Comparison of ENCODE assay signal across 22 cellular contexts in the genomic region with DNA sequence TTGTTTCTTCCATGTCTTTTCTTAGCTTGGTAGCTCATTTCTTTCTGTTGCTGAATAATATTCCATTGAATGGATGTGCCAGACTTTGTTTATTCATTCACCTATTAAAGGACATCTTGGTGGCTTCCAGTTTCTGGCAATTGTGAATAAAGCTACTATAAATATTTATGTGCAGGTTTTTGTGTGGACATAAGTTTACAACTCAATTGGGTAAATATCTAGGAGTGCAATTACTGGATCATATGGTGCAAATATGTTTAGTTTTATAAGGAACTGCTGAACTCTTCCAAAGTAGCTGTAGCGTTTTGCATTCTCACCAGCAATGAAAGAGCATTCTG. TPM values are rescaled to one million over a fixed set of nuclear protein-coding genes. Genes with fewer than 3 reads are reported as not detected.
A peak's percentile ranks its signal among the peaks of the same experiment; 100 is the strongest.
DNase-seq lines count a peak whose midpoint lies in the region; ATAC-seq, FAIRE-seq and TF ChIP-seq lines count a peak whose summit lies in the region.
"Had no signal": no experiment of that assay in that cellular context is flagged by ENCODE, and none has a peak within 500 bp of the region (broad histone marks: within the 10 kb centered on the region; RNA-seq: fewer than 3 reads in every experiment).

No MANE protein-coding gene starts in this region.

- H3K27ac Mint-ChIP-seq in activated CD8-positive, alpha-beta memory T cell treated with anti-CD3 and anti-CD28 coated beads, Interleukin-2, amount 10 ng/mL, durations not matched to agents 7 days and 5 days: peak overlapping the region; percentile 37
- peak overlapping the region; percentile 18 for H3K27ac Mint-ChIP-seq in activated naive CD8-positive, alpha-beta T cell treated with anti-CD3 and anti-CD28 coated beads, Interleukin-2, amount 50 U/mL, for 24 hours
- H3K27ac Mint-ChIP-seq in activated CD8-positive, alpha-beta T cell treated with anti-CD3 and anti-CD28 coated beads, Interleukin-2, amount 10 ng/mL, durations not matched to agents 7 days and 5 days: no peak overlapping the region

- no peak for TF ChIP-seq POLR2A in A549 (IDR thresholded peaks at IDR 0.05; ENCODE audit: low read length)

- TF ChIP-seq RAD21 in A549 (conservative IDR thresholded peaks at IDR 0.05 in 1 of 2, IDR thresholded peaks at IDR 0.05 in 1 of 2): no peak

- H3K4me3 ChIP-seq in A549 (no peak overlapping the region), LNCaP clone FGC (ENCODE audit: low read depth, low read length) (no peak overlapping the region)
- H3K4me3 ChIP-seq: GM23248 had no signal

- H3K9me3 Mint-ChIP-seq in activated CD8-positive, alpha-beta memory T cell treated with anti-CD3 and anti-CD28 coated beads, Interleukin-2, amount 10 ng/mL, durations not matched to agents 7 days and 5 days (ENCODE audit: low read depth): peaks cover 10% of the 10 kb centered on the region
- H3K9me3 Mint-ChIP-seq in activated naive CD8-positive, alpha-beta T cell treated with anti-CD3 and anti-CD28 coated beads, Interleukin-2, amount 50 U/mL, for 24 hours: peaks cover 17% of the 10 kb centered on the region
- peaks cover 35% of the 10 kb centered on the region for H3K9me3 Mint-ChIP-seq in activated CD8-positive, alpha-beta T cell treated with anti-CD3 and anti-CD28 coated beads, Interleukin-2, amount 10 ng/mL, durations not matched to agents 7 days and 5 days (ENCODE audit: insufficient read depth)

- peak; percentile 23 for FAIRE-seq in A549 (lab: Jason Lieb, UNC)
- FAIRE-seq: GM12891, GM19239, H1 had no signal

- no peak overlapping the region for H3K4me2 ChIP-seq in A549

- H3K27me3 Mint-ChIP-seq in activated CD8-positive, alpha-beta memory T cell treated with anti-CD3 and anti-CD28 coated beads, Interleukin-2, amount 10 ng/mL, durations not matched to agents 7 days and 5 days: no peaks in the 10 kb centered on the region
- H3K27me3 Mint-ChIP-seq in activated naive CD8-positive, alpha-beta T cell treated with anti-CD3 and anti-CD28 coated beads, Interleukin-2, amount 50 U/mL, for 24 hours: no peaks in the 10 kb centered on the region
- no peaks in the 10 kb centered on the region for H3K27me3 Mint-ChIP-seq in activated CD8-positive, alpha-beta T cell treated with anti-CD3 and anti-CD28 coated beads, Interleukin-2, amount 10 ng/mL, durations not matched to agents 7 days and 5 days (ENCODE audit: low read depth)
- H3K27me3 Mint-ChIP-seq: CD4-positive, alpha-beta memory T cell had no signal

- CTCF ChIA-PET in activated CD8-positive, alpha-beta memory T cell treated with anti-CD3 and anti-CD28 coated beads, Interleukin-2, amount 10 ng/mL, durations not matched to agents 7 days and 5 days (lab: Charles Lee): interaction anchor here (0.9 to 3.0 kb wide), 4 partner anchors 9 to 20 kb away, joined by 3 to 9 read pairs (median 4); no protein-coding TSS in a partner anchor
- CTCF ChIA-PET in A549 (lab: Yijun Ruan, JAX): no interaction called here
- CTCF ChIA-PET in RWPE1 (lab: Yijun Ruan, JAX): no interaction called here
- CTCF ChIA-PET in activated CD8-positive, alpha-beta T cell treated with anti-CD3 and anti-CD28 coated beads, Interleukin-2, amount 10 ng/mL, durations not matched to agents 7 days and 5 days (lab: Charles Lee): interaction anchor here (1.0 to 1.9 kb wide), 3 partner anchors 11 to 33 kb away, joined by 3 to 5 read pairs (median 4); no protein-coding TSS in a partner anchor

- H3K27ac ChIP-seq in A549 (no peak overlapping the region), RWPE1 (no peak overlapping the region)
- H3K27ac ChIP-seq: GM23248 had no signal

- no peaks in the 10 kb centered on the region for H3K4me1 ChIP-seq in A549

- no peak for ATAC-seq in activated CD8-positive, alpha-beta memory T cell treated with anti-CD3 and anti-CD28 coated beads, Interleukin-2, amount 10 ng/mL, durations not matched to agents 7 days and 5 days
- ATAC-seq in A549 (no peak), GM18520 (IDR thresholded peaks at IDR 0.05; ENCODE audit: unreplicated experiment) (no peak)
- ATAC-seq in activated naive CD8-positive, alpha-beta T cell treated with anti-CD3 and anti-CD28 coated beads, Interleukin-2, amount 50 U/mL, for 24 hours: no peak
- no peak for ATAC-seq in activated CD8-positive, alpha-beta T cell treated with anti-CD3 and anti-CD28 coated beads, Interleukin-2, amount 10 ng/mL, durations not matched to agents 7 days and 5 days
- ATAC-seq: HCT116 had no signal

- TF ChIP-seq CTCF in A549 (IDR thresholded peaks at IDR 0.05) (no peak), LNCaP clone FGC (IDR thresholded peaks at IDR 0.05; ENCODE audit: control insufficient read depth, extremely low read depth, insufficient read depth) (no peak), RWPE1 (conservative IDR thresholded peaks at IDR 0.05; ENCODE audit: low read depth) (no peak)

- peaks cover 33% of the 10 kb centered on the region for H3K4me1 Mint-ChIP-seq in activated CD8-positive, alpha-beta memory T cell treated with anti-CD3 and anti-CD28 coated beads, Interleukin-2, amount 10 ng/mL, durations not matched to agents 7 days and 5 days
- peaks cover 29% of the 10 kb centered on the region for H3K4me1 Mint-ChIP-seq in activated naive CD8-positive, alpha-beta T cell treated with anti-CD3 and anti-CD28 coated beads, Interleukin-2, amount 50 U/mL, for 24 hours
- peaks cover 33% of the 10 kb centered on the region for H3K4me1 Mint-ChIP-seq in activated CD8-positive, alpha-beta T cell treated with anti-CD3 and anti-CD28 coated beads, Interleukin-2, amount 10 ng/mL, durations not matched to agents 7 days and 5 days (ENCODE audit: low read depth)

- no peak for TF ChIP-seq EP300 in A549 (IDR thresholded peaks at IDR 0.05)

- peaks cover 27% of the 10 kb centered on the region; the same call in 2 of the 3 replicates for H3K9me3 ChIP-seq in A549

- DNase-seq in activated CD8-positive, alpha-beta memory T cell treated with anti-CD3 and anti-CD28 coated beads, Interleukin-2, amount 10 ng/mL, durations not matched to agents 7 days and 5 days: no peak
- no peak for DNase-seq in activated CD8-positive, alpha-beta memory T cell treated with anti-CD3 and anti-CD28 coated beads for 24 hours
- DNase-seq in A549 (ENCODE audit: low read depth in 1 of 2, low spot score in 1 of 2) (no peak), LNCaP clone FGC (ENCODE audit: low read depth) (peak; percentile 95), RWPE1 (ENCODE audit: low spot score) (no peak)
- DNase-seq in activated naive CD8-positive, alpha-beta T cell treated with anti-CD3 and anti-CD28 coated beads, Interleukin-2, amount 50 U/mL, for 24 hours: no peak
- no peak for DNase-seq in activated CD8-positive, alpha-beta T cell treated with anti-CD3 and anti-CD28 coated beads, Interleukin-2, amount 10 ng/mL, durations not matched to agents 7 days and 5 days
- DNase-seq: 8988T; C1 segment of cervical spinal cord; Calu3; CD4-positive, alpha-beta memory T cell; COR-L47; DMS53; DMS79 treated with DMSO at 0.1 percent for 48 hours; GF-D8; GM23248; H7 had no signal

- H3K36me3 Mint-ChIP-seq in activated CD8-positive, alpha-beta memory T cell treated with anti-CD3 and anti-CD28 coated beads, Interleukin-2, amount 10 ng/mL, durations not matched to agents 7 days and 5 days: peaks cover 35% of the 10 kb centered on the region
- H3K36me3 Mint-ChIP-seq in activated naive CD8-positive, alpha-beta T cell treated with anti-CD3 and anti-CD28 coated beads, Interleukin-2, amount 50 U/mL, for 24 hours (ENCODE audit: low read depth): peaks cover 20% of the 10 kb centered on the region
- peaks cover 40% of the 10 kb centered on the region for H3K36me3 Mint-ChIP-seq in activated CD8-positive, alpha-beta T cell treated with anti-CD3 and anti-CD28 coated beads, Interleukin-2, amount 10 ng/mL, durations not matched to agents 7 days and 5 days (ENCODE audit: low read depth)

- H3K4me3 Mint-ChIP-seq in activated CD8-positive, alpha-beta memory T cell treated with anti-CD3 and anti-CD28 coated beads, Interleukin-2, amount 10 ng/mL, durations not matched to agents 7 days and 5 days: no peak overlapping the region
- H3K4me3 Mint-ChIP-seq in activated naive CD8-positive, alpha-beta T cell treated with anti-CD3 and anti-CD28 coated beads, Interleukin-2, amount 50 U/mL, for 24 hours: no peak overlapping the region
- H3K4me3 Mint-ChIP-seq in activated CD8-positive, alpha-beta T cell treated with anti-CD3 and anti-CD28 coated beads, Interleukin-2, amount 10 ng/mL, durations not matched to agents 7 days and 5 days: no peak overlapping the region

- POLR2A ChIA-PET in A549 (lab: Yijun Ruan, JAX) (no interaction called here), RWPE1 (lab: Yijun Ruan, JAX; ENCODE audit: low non-redundant PET) (no interaction called here)
- POLR2A ChIA-PET in activated CD8-positive, alpha-beta T cell treated with anti-CD3 and anti-CD28 coated beads, Interleukin-2, amount 10 ng/mL, durations not matched to agents 7 days and 5 days (lab: Charles Lee): no interaction called here

- 88% methylated on average over 1 of the region's 1 CpG for WGBS in A549 (ENCODE audit: missing lambda C conversion rate)

TF ChIP-seq in A549, 52 proteins besides CTCF, POLR2A, EP300 and RAD21 (continues in another document):
- TF ChIP-seq KDM5A (IDR thresholded peaks at IDR 0.05): no peak
- TF ChIP-seq CHD2 (IDR thresholded peaks at IDR 0.05; ENCODE audit: low read length, partially characterized antibody): no peak

RNA-seq across cellular contexts. Expression of gene SDCBP2, which starts 16.8 kb away (rescaled TPM):
- 1 to 10 TPM; 2.1 to 4.3 TPM for total RNA-seq in activated CD8-positive, alpha-beta memory T cell treated with anti-CD3 and anti-CD28 coated beads, Interleukin-2, amount 10 ng/mL, durations not matched to agents 7 days and 5 days
- polyA plus RNA-seq in A549 (2011; rRNA removed): 0.53 and 0.58 TPM in 2 replicates
- polyA plus RNA-seq in A549 (2012; cell fraction: cytosol; rRNA removed): 0.40 and 0.47 TPM in 2 replicates
- 0.84 and 1.4 TPM in 2 replicates for polyA plus RNA-seq in A549 (2012; cell fraction: nucleus; rRNA removed)
- polyA plus RNA-seq in A549 (2017; fragmentation: RNase III; extraction: RNeasy Plus Mini Kit Qiagen cat#74134 plus additional on column Dnase treatment): 0.35 to 0.51 TPM (median 0.39 TPM) in 3 replicates
- polyA minus RNA-seq in A549 (2011; rRNA and poly(A)+ RNA removed): 0.34 TPM in 1 of 2 replicates, not detected in the other
- total RNA-seq in activated CD8-positive, alpha-beta T cell treated with anti-CD3 and anti-CD28 coated beads, Interleukin-2, amount 10 ng/mL, durations not matched to agents 7 days and 5 days: 1 to 10 TPM; 1.9 to 2.0 TPM

RNA-seq across cellular contexts. Expression of gene FKBP1A, which starts 47.1 kb away (rescaled TPM):
- 100 to 1,000 TPM; 247 to 273 TPM for total RNA-seq in activated CD8-positive, alpha-beta memory T cell treated with anti-CD3 and anti-CD28 coated beads, Interleukin-2, amount 10 ng/mL, durations not matched to agents 7 days and 5 days
- polyA plus RNA-seq in A549 (2011; rRNA removed) (535 and 848 TPM in 2 replicates), A549 (2017; fragmentation: RNase III; extraction: RNeasy Plus Mini Kit Qiagen cat#74134 plus additional on column Dnase treatment) (375 to 385 TPM (median 377 TPM) in 3 replicates)
- polyA plus RNA-seq in A549 (2012; cell fraction: cytosol; rRNA removed): 405 and 481 TPM in 2 replicates
- polyA plus RNA-seq in A549 (2012; cell fraction: nucleus; rRNA removed): 108 and 284 TPM in 2 replicates
- 309 and 380 TPM in 2 replicates for polyA minus RNA-seq in A549 (2011; rRNA and poly(A)+ RNA removed)
- 100 to 1,000 TPM; 288 to 291 TPM for total RNA-seq in activated CD8-positive, alpha-beta T cell treated with anti-CD3 and anti-CD28 coated beads, Interleukin-2, amount 10 ng/mL, durations not matched to agents 7 days and 5 days

Comparison
In these comparisons a context has a peak if more than half of its experiments do, and no peak if none do; other contexts are left out.
1. CTCF ChIA-PET loops: an anchor here in activated CD8-positive, alpha-beta memory T cell treated with anti-CD3 and anti-CD28 coated beads, Interleukin-2, amount 10 ng/mL, durations not matched to agents 7 days and 5 days (0.9 to 3.0 kb wide) and activated CD8-positive, alpha-beta T cell treated with anti-CD3 and anti-CD28 coated beads, Interleukin-2, amount 10 ng/mL, durations not matched to agents 7 days and 5 days (1.0 to 1.9 kb wide); none called in A549 and RWPE1.